21 cellular contexts compared by ENCODE assay signal in genomic region chr2:224860786-224861185, GRCh38.
"Had no signal": no experiment of that assay in that cellular context is flagged by ENCODE, and none has a peak within 500 bp of the region (broad histone marks: within the 10 kb centered on the region; RNA-seq: fewer than 3 reads in every experiment).

No MANE protein-coding gene starts in this region.

- ATAC-seq: activated naive CD4-positive, alpha-beta T cell treated with anti-CD3 and anti-CD28 coated beads, Interleukin-2, amount 50 U/mL, for 72 hours; body of pancreas; left lobe of liver had no signal

- H3K4me2 ChIP-seq: SK-N-SH had no signal

- H3K9me3 Mint-ChIP-seq: activated B cell treated with CpG ODN at 0.5 μM for 24 hours; activated naive CD4-positive, alpha-beta T cell treated with anti-CD3 and anti-CD28 coated beads, Interleukin-2, amount 50 U/mL, for 72 hours; activated T-helper 2 cell treated with anti-CD3 and anti-CD28 coated beads, Interferon-gamma antibody, Interleukin-2, Interleukin-4, amounts not matched to agents 10 μg/mL and 5 μg/mL and 100 μg/mL, durations not matched to agents 14 hours and 24 hours and 36 hours had no signal

- H3K27me3 ChIP-seq: body of pancreas, dorsolateral prefrontal cortex, spleen, tibial artery had no signal

- H3K9me2 ChIP-seq: SK-N-SH had no signal

- H3K9ac ChIP-seq: SK-N-SH had no signal

- H3K27ac ChIP-seq: body of pancreas, spleen, tibial artery had no signal

- H3K4me3 ChIP-seq: body of pancreas, dorsolateral prefrontal cortex, spleen, tibial artery had no signal

- H3K27ac Mint-ChIP-seq: activated B cell treated with CpG ODN at 0.5 μM for 24 hours; activated T-helper 2 cell treated with anti-CD3 and anti-CD28 coated beads, Interferon-gamma antibody, Interleukin-2, Interleukin-4, amounts not matched to agents 10 μg/mL and 5 μg/mL and 100 μg/mL, durations not matched to agents 14 hours and 24 hours and 36 hours had no signal

- H3K4me1 ChIP-seq: body of pancreas, spleen, tibial artery had no signal

- H3K4me1 Mint-ChIP-seq: activated B cell treated with CpG ODN at 0.5 μM for 24 hours had no signal

- DNase-seq: activated B cell treated with CpG ODN at 0.5 μM for 24 hours; activated CD4-positive, alpha-beta T cell treated with anti-CD3 and anti-CD28 coated beads for 48 hours; activated T-cell treated with anti-CD3 and anti-CD28 coated beads for 4 hours; body of pancreas; central memory CD4-positive, alpha-beta T cell; dorsolateral prefrontal cortex; hypothalamus; kidney; midbrain; retina; SK-N-SH; spleen; stimulated activated naive CD4-positive, alpha-beta T cell; substantia nigra; T-helper 9 cell; tibial artery had no signal

- H3K27me3 Mint-ChIP-seq: activated B cell treated with CpG ODN at 0.5 μM for 24 hours had no signal

- H3K4me3 Mint-ChIP-seq: activated B cell treated with CpG ODN at 0.5 μM for 24 hours had no signal

- H3K9me3 ChIP-seq: body of pancreas, SK-N-SH, spleen, tibial artery had no signal

- FAIRE-seq: colon, frontal cortex, kidney had no signal
